In the genomic region with DNA sequence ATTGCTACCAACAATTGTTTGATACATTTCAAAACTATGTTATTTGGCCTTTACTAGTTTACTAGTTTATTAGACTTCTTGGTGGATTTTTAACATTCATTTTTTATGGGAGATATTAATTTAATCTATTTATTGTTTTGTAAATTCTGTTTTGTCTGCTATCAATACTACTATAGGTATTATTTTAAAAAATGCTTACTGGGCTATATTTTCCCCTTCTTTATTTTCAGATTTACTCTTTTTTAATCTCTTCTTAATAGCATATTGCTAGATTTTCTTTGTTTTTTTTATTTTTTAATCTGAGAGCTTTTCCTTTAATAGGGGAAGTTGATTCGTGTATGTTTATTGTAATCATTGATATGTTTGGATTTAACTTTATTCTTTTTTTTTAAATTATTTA, we compare ENCODE assay signal across 14 cellular contexts.
DNase-seq lines count a peak whose midpoint lies in the region; ATAC-seq, FAIRE-seq and TF ChIP-seq lines count a peak whose summit lies in the region.
"Had no signal": no experiment of that assay in that cellular context is flagged by ENCODE, and none has a peak within 500 bp of the region (broad histone marks: within the 10 kb centered on the region; RNA-seq: fewer than 3 reads in every experiment).

No MANE protein-coding gene starts in this region.

- TF ChIP-seq POLR2A in A549 (IDR thresholded peaks at IDR 0.05; ENCODE audit: low read length): no peak

- TF ChIP-seq CTCF in A549 (IDR thresholded peaks at IDR 0.05) (no peak), pancreas (IDR thresholded peaks at IDR 0.05) (no peak)

- H3K27me3 ChIP-seq in Karpas-422 (ENCODE audit: low read length): no peaks in the 10 kb centered on the region
- no peaks in the 10 kb centered on the region for H3K27me3 ChIP-seq in pancreas
- H3K27me3 ChIP-seq in MG63: no peaks in the 10 kb centered on the region
- H3K27me3 ChIP-seq: BLaER1 had no signal

- no peak for TF ChIP-seq RAD21 in A549 (conservative IDR thresholded peaks at IDR 0.05 in 1 of 2, IDR thresholded peaks at IDR 0.05 in 1 of 2)

- ATAC-seq in A549: no peak
- ATAC-seq in pancreas: no peak
- ATAC-seq in left cardiac atrium: no peak

- H4K20me1 ChIP-seq in Karpas-422 (ENCODE audit: insufficient read depth, low read depth, low read length): no peaks in the 10 kb centered on the region
- H4K20me1 ChIP-seq: BLaER1 had no signal

- 16% methylated on average over 1 of the region's 1 CpG for WGBS in A549 (ENCODE audit: missing lambda C conversion rate)
- WGBS in pancreas, 2 donors: 35 to 38% methylated on average over 1 of the region's 1 CpG

- POLR2A ChIA-PET in A549 (lab: Yijun Ruan, JAX): no interaction called here

- no peak overlapping the region for H3K4me2 ChIP-seq in A549
- H3K4me2 ChIP-seq in Karpas-422 (ENCODE audit: low read depth, low read length, poor library complexity, severe bottlenecking): no peak overlapping the region
- H3K4me2 ChIP-seq: BLaER1 had no signal

- DNase-seq in A549 (ENCODE audit: low read depth in 1 of 2, low spot score in 1 of 2) (no peak), Karpas-422 (no peak), pancreas (no peak), NCI-H2227 treated with DMSO at 0.1 percent for 48 hours (lab: John Stamatoyannopoulos, UW) (no peak), left cardiac atrium (no peak), MG63 (no peak)
- DNase-seq: Calu3; CD4-positive, alpha-beta memory T cell; DMS79 treated with DMSO at 0.1 percent for 48 hours; GF-D8; GOT3; H7 had no signal

- H3K9ac ChIP-seq in Karpas-422 (ENCODE audit: low read length): no peak overlapping the region
- H3K9ac ChIP-seq: BLaER1 had no signal

- intact Hi-C loops in pancreas (cut with DNase I): no loop called here
- intact Hi-C loops in left cardiac atrium (cut with DNase I): no loop called here

- H2AFZ ChIP-seq in Karpas-422 (ENCODE audit: low read length): no peak overlapping the region

- H3K36me3 ChIP-seq in Karpas-422 (ENCODE audit: insufficient read depth, low read length) (peaks cover 23% of the 10 kb centered on the region; the same call in 1 of the 2 replicates), pancreas (no peaks in the 10 kb centered on the region), MG63 (no peaks in the 10 kb centered on the region)

- FAIRE-seq in A549 (lab: Jason Lieb, UNC): no peak
- FAIRE-seq in endometrium (lab: Jason Lieb, UNC): peak; percentile 63
- FAIRE-seq in pancreas (lab: Jason Lieb, UNC): peak; percentile 87

- H3K79me2 ChIP-seq in Karpas-422 (ENCODE audit: low read length): peaks cover 82% of the 10 kb centered on the region

- no peak for TF ChIP-seq EP300 in A549 (IDR thresholded peaks at IDR 0.05)

- no peak overlapping the region for H3K27ac ChIP-seq in A549
- H3K27ac ChIP-seq in Karpas-422 (ENCODE audit: low read length): 0 out of 2 replicates have a peak overlapping the region, but pooled peaks have one; percentile 11
- no peak overlapping the region for H3K27ac ChIP-seq in pancreas
- H3K27ac ChIP-seq: BLaER1 had no signal

- H3K4me3 ChIP-seq in A549 (no peak overlapping the region), Karpas-422 (ENCODE audit: low read length) (no peak overlapping the region), pancreas (no peak overlapping the region), MG63 (no peak overlapping the region)
- H3K4me3 ChIP-seq: BLaER1 had no signal

- CTCF ChIA-PET in A549 (lab: Yijun Ruan, JAX): no interaction called here

- H3K9me3 ChIP-seq in A549 (no peaks in the 10 kb centered on the region), Karpas-422 (ENCODE audit: low read length) (no peaks in the 10 kb centered on the region), pancreas (no peaks in the 10 kb centered on the region), MG63 (no peaks in the 10 kb centered on the region)
- H3K9me3 ChIP-seq: BLaER1 had no signal

- no peaks in the 10 kb centered on the region for H3K4me1 ChIP-seq in A549
- H3K4me1 ChIP-seq in Karpas-422 (ENCODE audit: low read length): peaks cover 62% of the 10 kb centered on the region
- H3K4me1 ChIP-seq in pancreas: peaks cover 0 to 5% (median 0%) of the 10 kb centered on the region in 3 donors

- no peaks in the 10 kb centered on the region for H3K9me2 ChIP-seq in Karpas-422 (replicated peaks; ENCODE audit: insufficient read depth, low read length)

TF ChIP-seq in A549, 52 proteins besides CTCF, POLR2A, EP300 and RAD21:
- TF ChIP-seq ZNF302 (CRISPR knock-in tag; IDR thresholded peaks at IDR 0.05): no peak
- TF ChIP-seq MAZ (IDR thresholded peaks at IDR 0.05; ENCODE audit: borderline replicate concordance, low read depth, low read length): no peak
- TF ChIP-seq, protein P1, sequence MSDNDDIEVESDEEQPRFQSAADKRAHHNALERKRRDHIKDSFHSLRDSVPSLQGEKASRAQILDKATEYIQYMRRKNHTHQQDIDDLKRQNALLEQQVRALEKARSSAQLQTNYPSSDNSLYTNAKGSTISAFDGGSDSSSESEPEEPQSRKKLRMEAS (IDR thresholded peaks at IDR 0.05): no peak
- TF ChIP-seq BHLHE40 (IDR thresholded peaks at IDR 0.05; ENCODE audit: low read depth, low read length): no peak
- TF ChIP-seq, protein P2, sequence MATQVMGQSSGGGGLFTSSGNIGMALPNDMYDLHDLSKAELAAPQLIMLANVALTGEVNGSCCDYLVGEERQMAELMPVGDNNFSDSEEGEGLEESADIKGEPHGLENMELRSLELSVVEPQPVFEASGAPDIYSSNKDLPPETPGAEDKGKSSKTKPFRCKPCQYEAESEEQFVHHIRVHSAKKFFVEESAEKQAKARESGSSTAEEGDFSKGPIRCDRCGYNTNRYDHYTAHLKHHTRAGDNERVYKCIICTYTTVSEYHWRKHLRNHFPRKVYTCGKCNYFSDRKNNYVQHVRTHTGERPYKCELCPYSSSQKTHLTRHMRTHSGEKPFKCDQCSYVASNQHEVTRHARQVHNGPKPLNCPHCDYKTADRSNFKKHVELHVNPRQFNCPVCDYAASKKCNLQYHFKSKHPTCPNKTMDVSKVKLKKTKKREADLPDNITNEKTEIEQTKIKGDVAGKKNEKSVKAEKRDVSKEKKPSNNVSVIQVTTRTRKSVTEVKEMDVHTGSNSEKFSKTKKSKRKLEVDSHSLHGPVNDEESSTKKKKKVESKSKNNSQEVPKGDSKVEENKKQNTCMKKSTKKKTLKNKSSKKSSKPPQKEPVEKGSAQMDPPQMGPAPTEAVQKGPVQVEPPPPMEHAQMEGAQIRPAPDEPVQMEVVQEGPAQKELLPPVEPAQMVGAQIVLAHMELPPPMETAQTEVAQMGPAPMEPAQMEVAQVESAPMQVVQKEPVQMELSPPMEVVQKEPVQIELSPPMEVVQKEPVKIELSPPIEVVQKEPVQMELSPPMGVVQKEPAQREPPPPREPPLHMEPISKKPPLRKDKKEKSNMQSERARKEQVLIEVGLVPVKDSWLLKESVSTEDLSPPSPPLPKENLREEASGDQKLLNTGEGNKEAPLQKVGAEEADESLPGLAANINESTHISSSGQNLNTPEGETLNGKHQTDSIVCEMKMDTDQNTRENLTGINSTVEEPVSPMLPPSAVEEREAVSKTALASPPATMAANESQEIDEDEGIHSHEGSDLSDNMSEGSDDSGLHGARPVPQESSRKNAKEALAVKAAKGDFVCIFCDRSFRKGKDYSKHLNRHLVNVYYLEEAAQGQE (IDR thresholded peaks at IDR 0.05): no peak
- peak; percentile 47 for TF ChIP-seq MAFK (IDR thresholded peaks at IDR 0.05; ENCODE audit: partially characterized antibody)
- TF ChIP-seq, protein P3, sequence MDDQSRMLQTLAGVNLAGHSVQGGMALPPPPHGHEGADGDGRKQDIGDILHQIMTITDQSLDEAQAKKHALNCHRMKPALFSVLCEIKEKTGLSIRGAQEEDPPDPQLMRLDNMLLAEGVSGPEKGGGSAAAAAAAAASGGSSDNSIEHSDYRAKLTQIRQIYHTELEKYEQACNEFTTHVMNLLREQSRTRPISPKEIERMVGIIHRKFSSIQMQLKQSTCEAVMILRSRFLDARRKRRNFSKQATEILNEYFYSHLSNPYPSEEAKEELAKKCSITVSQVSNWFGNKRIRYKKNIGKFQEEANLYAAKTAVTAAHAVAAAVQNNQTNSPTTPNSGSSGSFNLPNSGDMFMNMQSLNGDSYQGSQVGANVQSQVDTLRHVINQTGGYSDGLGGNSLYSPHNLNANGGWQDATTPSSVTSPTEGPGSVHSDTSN (IDR thresholded peaks at IDR 0.05): no peak
